In the genomic region with DNA sequence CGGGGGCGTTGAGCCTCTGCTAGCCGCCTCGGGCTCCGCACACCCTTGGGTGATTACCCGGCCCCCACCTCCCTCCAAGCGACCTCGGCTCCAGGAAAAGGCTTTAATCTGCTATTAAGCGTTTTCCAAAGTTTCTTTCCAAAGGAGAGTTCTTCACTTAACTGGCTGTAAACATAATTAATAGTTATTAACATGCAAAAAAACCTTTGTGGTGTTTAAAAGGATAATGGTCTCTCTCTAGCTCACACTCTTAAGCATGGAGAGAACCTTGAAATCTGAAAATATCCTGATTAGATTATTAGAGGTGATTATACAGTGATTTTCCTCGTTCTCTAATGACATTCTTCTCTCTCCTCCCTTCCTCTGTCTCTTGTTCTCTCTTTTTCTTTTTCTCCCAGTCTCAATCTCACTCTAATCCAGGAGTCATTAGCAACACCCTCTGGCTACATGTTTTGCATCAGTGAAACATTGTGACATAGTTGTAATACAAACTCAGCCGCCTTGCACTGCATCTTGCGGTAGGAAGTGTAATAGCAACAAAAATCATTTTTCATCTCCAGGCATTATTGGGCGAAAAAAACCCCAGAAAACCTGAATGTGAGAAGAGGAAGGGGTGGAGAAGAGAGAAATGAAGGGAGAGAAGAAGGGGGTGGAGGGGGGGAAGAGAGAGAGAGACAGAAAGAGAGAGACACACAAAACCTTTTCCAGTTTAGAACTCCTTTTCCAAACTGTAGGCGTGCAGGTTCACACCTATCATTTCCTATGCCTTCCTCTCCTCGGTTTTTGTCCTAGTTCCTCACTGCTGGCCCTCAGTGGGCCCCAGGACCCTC, we compare ENCODE assay signal across 8 cellular contexts. TPM values are rescaled to one million over a fixed set of nuclear protein-coding genes. Genes with fewer than 3 reads are reported as not detected.
DNase-seq lines count a peak whose midpoint lies in the region; ATAC-seq and TF ChIP-seq lines count a peak whose summit lies in the region.

No MANE protein-coding gene starts in this region.

- intact Hi-C loops in Right ventricle myocardium inferior (cut with DNase I) (loop anchor here (5.0 kb wide), 3 partner anchors 537 to 1683 kb away; no protein-coding TSS in a partner anchor), cardiac septum (cut with DNase I) (loop anchor here (5.0 to 10.0 kb wide), 5 partner anchors 227 to 1400 kb away; no protein-coding TSS in a partner anchor), lower lobe of right lung (cut with DNase I) (no loop called here), OCI-LY7 (cut with micrococcal nuclease; ENCODE audit: unreplicated experiment) (no loop called here)

- ATAC-seq in Right ventricle myocardium inferior: peak; percentile 49
- ATAC-seq in lower lobe of right lung: no peak

- POLR2A ChIA-PET in OCI-LY7 (lab: Charles Lee): no interaction called here

- no peaks in the 10 kb centered on the region for H3K79me2 ChIP-seq in OCI-LY7 (ENCODE audit: insufficient read depth, low read depth, low read length)

- no TSS peak for BruUV-seq in OCI-LY7 (replicated peaks; lab: Mats Ljungman, UMichigan)

- no peaks in the 10 kb centered on the region for H3K36me3 ChIP-seq in lower lobe of right lung
- H3K36me3 ChIP-seq in OCI-LY7 (ENCODE audit: insufficient read depth, low read length): no peaks in the 10 kb centered on the region

- H3K4me3 Mint-ChIP-seq in chondrocyte (ENCODE audit: unreplicated experiment): no peak overlapping the region

- H3K4me2 ChIP-seq in OCI-LY7 (ENCODE audit: low read length): no peak overlapping the region

- no peak overlapping the region for H3K27ac Mint-ChIP-seq in chondrocyte (ENCODE audit: unreplicated experiment)

- H3K4me3 ChIP-seq in lower lobe of right lung (peak overlapping the region; percentile 60), OCI-LY7 (ENCODE audit: low read depth, low read length, poor library complexity, severe bottlenecking) (no peak overlapping the region)

- H3K4me1 ChIP-seq in lower lobe of right lung (peaks cover 6% of the 10 kb centered on the region), OCI-LY7 (ENCODE audit: insufficient read depth, low read length, poor library complexity, severe bottlenecking) (no peaks in the 10 kb centered on the region)

- DNase-seq in Right ventricle myocardium inferior (ENCODE audit: missing footprints) (no peak), cardiac septum (ENCODE audit: low spot score) (no peak), chondrocyte (ENCODE audit: low spot score) (no peak), lower lobe of right lung (no peak), OCI-LY7 (ENCODE audit: low spot score) (no peak), NCI-H2196 treated with DMSO at 0.1 percent for 48 hours (lab: John Stamatoyannopoulos, UW; ENCODE audit: unreplicated experiment) (no peak), NCI-H146 treated with DMSO at 0.1 percent for 48 hours (lab: John Stamatoyannopoulos, UW; ENCODE audit: unreplicated experiment) (no peak), ecto neural progenitor cell (ENCODE audit: low spot score) (no peak)

- H3K9me3 Mint-ChIP-seq in chondrocyte (ENCODE audit: low read depth): no peaks in the 10 kb centered on the region

- CTCF ChIA-PET in OCI-LY7 (lab: Charles Lee; ENCODE audit: unreplicated experiment): no interaction called here

- H3K9me3 ChIP-seq in lower lobe of right lung: no peaks in the 10 kb centered on the region
- no peaks in the 10 kb centered on the region for H3K9me3 ChIP-seq in OCI-LY7 (ENCODE audit: low read length)

- H3K27ac ChIP-seq in lower lobe of right lung: peak overlapping the region; percentile 89
- H3K27ac ChIP-seq in OCI-LY7 (ENCODE audit: low read depth, low read length, poor library complexity, severe bottlenecking): no peak overlapping the region

- H3K27me3 ChIP-seq in lower lobe of right lung (ENCODE audit: low read depth): peaks cover 63% of the 10 kb centered on the region

- H3K27me3 Mint-ChIP-seq in chondrocyte (ENCODE audit: low read depth): no peaks in the 10 kb centered on the region

- peaks cover 66% of the 10 kb centered on the region for H3K4me1 Mint-ChIP-seq in chondrocyte (ENCODE audit: low read depth)

- peak; percentile 65 for TF ChIP-seq CTCF in chondrocyte (IDR thresholded peaks at IDR 0.05)
- peak; percentile 15 for TF ChIP-seq CTCF in lower lobe of right lung (IDR thresholded peaks at IDR 0.05)
- TF ChIP-seq CTCF in OCI-LY7 (conservative IDR thresholded peaks at IDR 0.05; ENCODE audit: low read length): no peak

- H3K9me2 ChIP-seq in OCI-LY7 (ENCODE audit: insufficient read depth, low read length): no peaks in the 10 kb centered on the region

- no peaks in the 10 kb centered on the region for H3K36me3 Mint-ChIP-seq in chondrocyte (ENCODE audit: low read depth)

- no peak overlapping the region for H2AFZ ChIP-seq in OCI-LY7 (ENCODE audit: low read length)

- no peaks in the 10 kb centered on the region for H4K20me1 ChIP-seq in OCI-LY7 (ENCODE audit: insufficient read depth, low read length)

RNA-seq across cellular contexts. Expression of a gene that starts 24.4 kb away (rescaled TPM):
- 14.2 TPM for total RNA-seq in Right ventricle myocardium inferior
- total RNA-seq in cardiac septum: 21.0 TPM
- total RNA-seq in chondrocyte: 151 to 169 TPM (median 167 TPM) in 3 replicates
- total RNA-seq in lower lobe of right lung: 50.6 TPM
- total RNA-seq in OCI-LY7 (2014; rRNA removed; shearing (Covaris generic)): not detected in 2 replicates
- total RNA-seq in OCI-LY7 (2022): not detected in 2 replicates

Comparison
In these comparisons a context has a peak if more than half of its experiments do, and no peak if none do; other contexts are left out.
1. RNA of a gene that starts 24.4 kb away (total RNA-seq): 151 to 169 TPM in chondrocyte, 50.6 TPM in lower lobe of right lung (single experiment), 21.0 TPM in cardiac septum (single experiment) and 14.2 TPM in Right ventricle myocardium inferior (single experiment); not detected in OCI-LY7; every median in the first group is over 10 times any median in the second.
2. intact Hi-C loops: an anchor here in Right ventricle myocardium inferior (5.0 kb wide) and cardiac septum (5.0 to 10.0 kb wide); none called in lower lobe of right lung and OCI-LY7.